9 cellular contexts compared by ENCODE assay signal in the genomic region with DNA sequence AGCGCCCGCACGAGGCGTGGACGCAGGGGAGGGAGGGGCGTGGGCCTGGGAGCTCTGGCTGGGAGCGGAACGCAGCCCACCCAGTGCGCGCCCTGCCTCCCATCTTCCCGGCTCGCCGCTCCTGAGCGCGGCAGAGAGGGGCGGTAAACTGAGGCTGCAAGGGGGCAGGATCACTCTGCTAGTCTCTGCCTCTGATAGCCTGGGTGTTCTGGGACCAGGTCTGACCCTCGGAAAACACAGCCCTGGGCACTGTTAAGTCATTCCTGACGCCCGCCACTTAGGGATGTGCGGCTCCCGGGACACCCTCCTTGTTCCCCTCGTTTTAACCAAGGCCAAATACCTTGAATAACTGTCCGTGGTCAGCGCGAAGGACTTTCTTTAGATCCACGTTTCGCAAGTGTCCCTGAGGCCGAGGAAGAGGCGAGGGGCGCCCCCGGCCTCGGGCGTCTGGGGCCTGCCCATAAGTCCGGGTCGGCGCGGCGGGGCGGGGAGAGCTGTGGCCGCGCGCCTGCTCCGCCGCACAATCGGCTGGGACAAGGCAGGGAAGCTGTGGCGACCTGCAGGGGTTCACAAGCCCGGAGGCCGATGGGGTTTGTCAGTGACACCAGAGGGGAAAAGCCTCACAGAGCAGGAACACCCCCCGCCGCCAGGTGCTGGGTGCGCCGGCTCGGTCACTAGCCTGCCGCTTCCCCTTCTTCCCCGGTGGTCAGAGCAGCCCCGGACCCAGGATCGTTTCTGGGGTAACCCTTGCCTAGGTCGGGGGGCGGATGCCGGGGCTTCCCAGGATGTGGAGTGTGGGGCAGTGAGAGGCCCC. TPM values are rescaled to one million over a fixed set of nuclear protein-coding genes. Genes with fewer than 3 reads are reported as not detected.
DNase-seq lines count a peak whose midpoint lies in the region; ATAC-seq and TF ChIP-seq lines count a peak whose summit lies in the region.
"Had no signal": no experiment of that assay in that cellular context is flagged by ENCODE, and none has a peak within 500 bp of the region (broad histone marks: within the 10 kb centered on the region; RNA-seq: fewer than 3 reads in every experiment).

No MANE protein-coding gene starts in this region.

- H3K27me3 Mint-ChIP-seq in central memory CD8-positive, alpha-beta T cell, result peaks cover 60% of the 10 kb centered on the region
- peaks cover 84% of the 10 kb centered on the region for H3K27me3 Mint-ChIP-seq in nephron progenitor cell (ENCODE audit: low read depth, poor library complexity)

- in situ Hi-C loops in IMR-90 (cut with MboI; ENCODE audit: low sequenced_read_pairs), result no loop called here

- H2BK15ac ChIP-seq in IMR-90 (ENCODE audit: low read depth, low read length), result no peak overlapping the region

- no peak overlapping the region for H2BK20ac ChIP-seq in IMR-90 (ENCODE audit: low read depth, low read length)

- H3K23ac ChIP-seq in IMR-90 (ENCODE audit: low read depth, low read length), result no peak overlapping the region

- H2BK5ac ChIP-seq in IMR-90 (ENCODE audit: low read depth, low read length, poor library complexity, severe bottlenecking), result no peak overlapping the region

- H4K91ac ChIP-seq in IMR-90 (ENCODE audit: insufficient read depth, low read depth, low read length), result no peak overlapping the region

- H3K4ac ChIP-seq in IMR-90 (ENCODE audit: low read depth, low read length), result no peak overlapping the region

- peaks cover 0 to 9% of the 10 kb centered on the region in 2 experiments; a peak in 2 of 4 replicates for H3K79me1 ChIP-seq in IMR-90 (ENCODE audit: low read depth in 1 of 2, low read length in 2 of 2)

- H2AK5ac ChIP-seq in IMR-90 (ENCODE audit: low read depth, low read length), result no peak overlapping the region

- peaks cover 20% of the 10 kb centered on the region for H3K27me3 ChIP-seq in AG04450 (ENCODE audit: control insufficient read depth, insufficient read depth, low read length)
- H3K27me3 ChIP-seq in IMR-90 (ENCODE audit: control insufficient read depth, insufficient read depth, low read length), result peaks cover 9% of the 10 kb centered on the region

- no peak overlapping the region for H3K14ac ChIP-seq in IMR-90 (replicated peaks; ENCODE audit: low read depth, low read length)

- TF ChIP-seq CTCF in AG04450 (IDR thresholded peaks at IDR 0.05; ENCODE audit: low read depth, low read length) (no peak), IMR-90 (conservative IDR thresholded peaks at IDR 0.05; ENCODE audit: low read depth, low read length) (no peak), nephron progenitor cell (IDR thresholded peaks at IDR 0.05) (no peak)

- TF ChIP-seq POLR2A in IMR-90 (IDR thresholded peaks at IDR 0.05; ENCODE audit: low read depth, low read length), result no peak

- peaks cover 3% of the 10 kb centered on the region for H3K36me3 Mint-ChIP-seq in central memory CD8-positive, alpha-beta T cell (ENCODE audit: insufficient read depth)
- no peaks in the 10 kb centered on the region for H3K36me3 Mint-ChIP-seq in nephron progenitor cell (ENCODE audit: low read depth)

- H3K9me3 Mint-ChIP-seq in central memory CD8-positive, alpha-beta T cell, result no peaks in the 10 kb centered on the region
- H3K9me3 Mint-ChIP-seq in nephron progenitor cell, result no peaks in the 10 kb centered on the region

- TF ChIP-seq RAD21 in IMR-90 (IDR thresholded peaks at IDR 0.05; ENCODE audit: low read length), result no peak

- POLR2A ChIA-PET in AG04450 (lab: Yijun Ruan, JAX) (no interaction called here), IMR-90 (lab: Charles Lee; ENCODE audit: unreplicated experiment) (no interaction called here)

- no peak for DNase-seq in AG04450 (ENCODE audit: low read depth, low spot score)
- DNase-seq in IMR-90, result no peak
- peak in 1 of 2 donors; percentile 41 for DNase-seq in central memory CD8-positive, alpha-beta T cell (ENCODE audit: low spot score in 2 of 2)
- DNase-seq in nephron progenitor cell, result peak; percentile 45
- DNase-seq in medulla oblongata (ENCODE audit: extremely low spot score), result no peak
- DNase-seq in kidney tubule cell (ENCODE audit: low spot score), result no peak
- DNase-seq: Kasumi-1 had no signal

- H3K56ac ChIP-seq in IMR-90 (ENCODE audit: extremely low read depth, insufficient read depth, low read length), result no peak overlapping the region

- H3K9ac ChIP-seq in IMR-90 (ENCODE audit: low read depth, low read length), result no peak overlapping the region

- peak overlapping the region; percentile 64 for H3K4me3 Mint-ChIP-seq in central memory CD8-positive, alpha-beta T cell
- H3K4me3 Mint-ChIP-seq in nephron progenitor cell, result peak overlapping the region; percentile 68

- H3K36me3 ChIP-seq in IMR-90 (ENCODE audit: control insufficient read depth, insufficient read depth, low read length), result no peaks in the 10 kb centered on the region

- no peak overlapping the region for H3K27ac Mint-ChIP-seq in central memory CD8-positive, alpha-beta T cell (ENCODE audit: low read depth)
- no peak overlapping the region for H3K27ac Mint-ChIP-seq in nephron progenitor cell

- H3K4me2 ChIP-seq in IMR-90 (ENCODE audit: low read depth, low read length), result no peak overlapping the region

- WGBS in IMR-90 (ENCODE audit: extremely low coverage in 2 of 2, insufficient read length in 1 of 2), 2 experiments, result 40% methylated on average over 14 of the region's 60 CpGs; no CpG with 5 or more reads in 1 of the 2 experiments

- no peak overlapping the region for H3K18ac ChIP-seq in IMR-90 (ENCODE audit: low read depth, low read length)

- CTCF ChIA-PET in AG04450 (lab: Charles Lee) (no interaction called here), IMR-90 (lab: Yijun Ruan, JAX) (no interaction called here)

- H3K4me3 ChIP-seq in AG04450 (ENCODE audit: low read depth, low read length), result peak overlapping the region; percentile 51
- no peak overlapping the region for H3K4me3 ChIP-seq in IMR-90 (ENCODE audit: insufficient read depth, low read depth, low read length)

- dilution Hi-C loops in IMR-90 (cut with HindIII; ENCODE audit: low sequenced_read_pairs, unreplicated experiment), result no loop called here

- peaks cover 19% of the 10 kb centered on the region for H3K4me1 ChIP-seq in IMR-90 (ENCODE audit: control insufficient read depth, insufficient read depth, low read length)

- H2AFZ ChIP-seq in IMR-90 (replicated peaks; ENCODE audit: low read length, poor library complexity), result peak overlapping the region; percentile 8

- no peaks in the 10 kb centered on the region; the same call in 1 of the 2 replicates for H3K9me3 ChIP-seq in AG04450 (ENCODE audit: control insufficient read depth, insufficient read depth, low read length)
- no peaks in the 10 kb centered on the region for H3K9me3 ChIP-seq in IMR-90 (ENCODE audit: control insufficient read depth, insufficient read depth, low read length)

- no peak overlapping the region for H4K8ac ChIP-seq in IMR-90 (ENCODE audit: low read depth in 2 of 2, low read length in 2 of 2)

- no peak overlapping the region for H4K5ac ChIP-seq in IMR-90 (ENCODE audit: low read depth, low read length)

- H3K9me1 ChIP-seq in IMR-90 (ENCODE audit: insufficient read depth, low read length), result peaks cover 26% of the 10 kb centered on the region

- intact Hi-C loops in IMR-90 (cut with micrococcal nuclease), result no loop called here

- ATAC-seq in IMR-90 (ENCODE audit: low read depth) (no peak), HG03025 (IDR thresholded peaks at IDR 0.05; ENCODE audit: low FRiP score, unreplicated experiment) (no peak), GM21423 (IDR thresholded peaks at IDR 0.05; ENCODE audit: unreplicated experiment) (no peak)
- no peak for ATAC-seq in central memory CD8-positive, alpha-beta T cell (replicated peaks; ENCODE audit: extremely low read depth, poor library complexity, severe bottlenecking)

- no peaks in the 10 kb centered on the region for H4K20me1 ChIP-seq in IMR-90 (ENCODE audit: insufficient read depth, low read length)

- no peak overlapping the region for H2BK120ac ChIP-seq in IMR-90 (ENCODE audit: low read depth, low read length)

- peaks cover 15% of the 10 kb centered on the region for H3K4me1 Mint-ChIP-seq in central memory CD8-positive, alpha-beta T cell
- peaks cover 20% of the 10 kb centered on the region for H3K4me1 Mint-ChIP-seq in nephron progenitor cell

- BruUV-seq in IMR-90 (replicated peaks; lab: Mats Ljungman, UMichigan), result no TSS peak

- H3K27ac ChIP-seq in AG04450 (ENCODE audit: low read depth, low read length) (no peak overlapping the region), IMR-90 (ENCODE audit: insufficient read depth, low read length) (no peak overlapping the region)

- peak overlapping the region; percentile 52 for H2AK9ac ChIP-seq in IMR-90 (replicated peaks; ENCODE audit: low read depth, low read length, poor library complexity)

TF ChIP-seq in IMR-90, 13 proteins besides CTCF, POLR2A, EP300 and RAD21 (continues in another document):
- TF ChIP-seq SMC3 (IDR thresholded peaks at IDR 0.05; ENCODE audit: low read depth, low read length), result no peak
- TF ChIP-seq CEBPB (IDR thresholded peaks at IDR 0.05; ENCODE audit: low read depth, low read length), result no peak
- no peak for TF ChIP-seq NFE2L2 (IDR thresholded peaks at IDR 0.05; ENCODE audit: low read depth, low read length)
- TF ChIP-seq MXI1 (IDR thresholded peaks at IDR 0.05; ENCODE audit: borderline replicate concordance, low read depth, low read length), result no peak
- no peak for TF ChIP-seq MAFK (IDR thresholded peaks at IDR 0.05; ENCODE audit: low read depth, low read length)
- no peak for TF ChIP-seq MAZ (IDR thresholded peaks at IDR 0.05; ENCODE audit: borderline replicate concordance, low read depth, low read length)
- no peak for TF ChIP-seq BHLHE40 (IDR thresholded peaks at IDR 0.05; ENCODE audit: low read depth, low read length)
- TF ChIP-seq FOS (IDR thresholded peaks at IDR 0.05; ENCODE audit: low read depth, low read length), result no peak

RNA-seq across cellular contexts. Expression of a gene that starts 1.5 kb away (rescaled TPM):
- 0.92 and 1.5 TPM in 2 replicates for polyA plus RNA-seq in AG04450 (2011; rRNA removed)
- polyA minus RNA-seq in AG04450 (2011; rRNA and poly(A)+ RNA removed), result 0.83 and 1.1 TPM in 2 replicates
- total RNA-seq in IMR-90 (2012; rRNA removed), result 1.1 and 1.4 TPM in 2 replicates
- polyA plus RNA-seq in IMR-90 (2012; rRNA removed), result 1.8 and 2.2 TPM in 2 replicates
- polyA plus RNA-seq in IMR-90 (2012; cell fraction: cytosol; rRNA removed), result 3.0 and 3.1 TPM in 2 replicates
- polyA plus RNA-seq in IMR-90 (2012; cell fraction: nucleus; rRNA removed; ENCODE audit: low replicate concordance), result 3.0 and 7.3 TPM in 2 replicates

RNA-seq across cellular contexts. Expression of a gene that starts 18.5 kb away (rescaled TPM):
- 0.09 and 0.20 TPM in 2 replicates for polyA plus RNA-seq in AG04450 (2011; rRNA removed)
- 0.18 and 0.22 TPM in 2 replicates for polyA minus RNA-seq in AG04450 (2011; rRNA and poly(A)+ RNA removed)
- 0.18 and 0.28 TPM in 2 replicates for total RNA-seq in IMR-90 (2012; rRNA removed)
- 0.62 and 0.77 TPM in 2 replicates for polyA plus RNA-seq in IMR-90 (2012; rRNA removed)
- 0.30 and 0.37 TPM in 2 replicates for polyA plus RNA-seq in IMR-90 (2012; cell fraction: cytosol; rRNA removed)
- polyA plus RNA-seq in IMR-90 (2012; cell fraction: nucleus; rRNA removed; ENCODE audit: low replicate concordance), result 3.0 and 6.3 TPM in 2 replicates

RNA-seq across cellular contexts. Expression of a gene that starts 48.9 kb away (rescaled TPM):
- polyA plus RNA-seq in AG04450 (2011; rRNA removed) (9.5 and 12.9 TPM in 2 replicates), IMR-90 (2012; rRNA removed) (18.1 and 22.7 TPM in 2 replicates)
- 17.9 and 19.7 TPM in 2 replicates for polyA minus RNA-seq in AG04450 (2011; rRNA and poly(A)+ RNA removed)
- 9.1 and 9.4 TPM in 2 replicates for total RNA-seq in IMR-90 (2012; rRNA removed)
- polyA plus RNA-seq in IMR-90 (2012; cell fraction: cytosol; rRNA removed), result 13.5 and 18.3 TPM in 2 replicates
- 32.5 and 57.8 TPM in 2 replicates for polyA plus RNA-seq in IMR-90 (2012; cell fraction: nucleus; rRNA removed; ENCODE audit: low replicate concordance)
